8 cellular contexts compared by ENCODE assay signal in the genomic region with DNA sequence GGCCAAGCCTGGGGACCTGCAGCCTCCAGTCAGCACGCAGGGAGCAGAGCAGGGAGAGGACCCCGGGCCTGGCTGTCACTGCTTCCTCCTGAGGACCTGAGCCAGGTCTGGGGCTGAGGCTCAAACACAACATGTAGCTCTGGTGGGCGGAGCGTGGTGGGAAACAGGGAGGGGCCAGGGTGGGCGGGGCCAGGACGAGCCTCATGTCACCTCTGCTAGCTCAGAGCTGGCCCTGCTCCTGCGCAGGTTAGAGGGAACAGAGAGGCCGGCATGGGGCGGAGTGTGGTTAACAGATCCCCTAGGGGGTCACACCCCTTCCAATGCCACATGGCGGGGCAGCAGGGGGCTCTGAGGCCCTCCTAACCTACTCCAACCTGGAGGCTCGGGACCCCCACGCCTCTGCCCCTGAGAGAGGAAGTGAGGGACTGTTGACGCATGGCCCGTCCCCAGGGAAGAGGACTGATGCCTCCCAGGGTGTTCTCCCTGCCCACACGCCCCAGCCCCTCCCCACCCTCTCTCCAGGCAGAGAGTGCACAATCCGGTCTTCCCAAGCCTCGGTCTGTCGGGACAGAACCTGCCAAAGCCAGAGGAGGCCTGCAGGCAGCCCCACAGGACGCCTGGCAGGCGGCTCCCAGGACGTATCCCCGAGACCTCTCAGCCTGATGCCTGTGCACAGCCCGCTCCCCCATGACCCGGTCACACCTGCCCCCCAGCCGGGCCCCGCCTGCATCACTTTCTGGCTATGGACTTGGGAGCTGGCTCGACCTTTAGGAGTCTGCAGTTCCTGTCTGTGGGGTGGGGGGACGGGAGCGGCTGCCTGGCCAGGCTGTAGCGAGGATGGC. TPM values are rescaled to one million over a fixed set of nuclear protein-coding genes. Genes with fewer than 3 reads are reported as not detected.
DNase-seq lines count a peak whose midpoint lies in the region; ATAC-seq, FAIRE-seq and TF ChIP-seq lines count a peak whose summit lies in the region.

No MANE protein-coding gene starts in this region.

- peak; percentile 36 for ATAC-seq in activated T-helper 17 cell treated with anti-CD3 and anti-CD28 coated beads, Interleukin-2, amount 50 U/mL, for 72 hours (replicated peaks)
- peak; percentile 49 for ATAC-seq in left lung
- no peak for ATAC-seq in GM18511 (IDR thresholded peaks at IDR 0.05; ENCODE audit: unreplicated experiment)

- DNase-seq in ELF-1 (ENCODE audit: low read depth, low spot score) (peak; percentile 88), HuH-7 (ENCODE audit: low spot score) (peak; percentile 93), left lung (peak in 1 of 2 donors; percentile 65), frontal cortex (ENCODE audit: low spot score in 2 of 2) (no peak), medulla oblongata (ENCODE audit: extremely low spot score) (no peak), NCI-H1048 (lab: John Stamatoyannopoulos, UW) (no peak)

- H3K36me3 Mint-ChIP-seq in activated T-helper 17 cell treated with anti-CD3 and anti-CD28 coated beads, Interleukin-2, amount 50 U/mL, for 72 hours (ENCODE audit: low read depth), result peaks cover 16% of the 10 kb centered on the region

- intact Hi-C loops in left lung (cut with DNase I), result no loop called here

- H3K27me3 ChIP-seq in left lung, result no peaks in the 10 kb centered on the region

- H3K9me3 Mint-ChIP-seq in activated T-helper 17 cell treated with anti-CD3 and anti-CD28 coated beads, Interleukin-2, amount 50 U/mL, for 72 hours, result no peaks in the 10 kb centered on the region

- H3K36me3 ChIP-seq in left lung, result no peaks in the 10 kb centered on the region

- H3K4me1 Mint-ChIP-seq in activated T-helper 17 cell treated with anti-CD3 and anti-CD28 coated beads, Interleukin-2, amount 50 U/mL, for 72 hours, result peaks cover 13% of the 10 kb centered on the region

- H3K27me3 Mint-ChIP-seq in activated T-helper 17 cell treated with anti-CD3 and anti-CD28 coated beads, Interleukin-2, amount 50 U/mL, for 72 hours, result no peaks in the 10 kb centered on the region

- no peak for FAIRE-seq in frontal cortex (lab: Jason Lieb, UNC)

- peak overlapping the region; percentile 66 to 81 for H3K27ac ChIP-seq in left lung

- H3K4me3 Mint-ChIP-seq in activated T-helper 17 cell treated with anti-CD3 and anti-CD28 coated beads, Interleukin-2, amount 50 U/mL, for 72 hours, result no peak overlapping the region

- TF ChIP-seq CTCF in left lung (IDR thresholded peaks at IDR 0.05), result no peak

- H3K9me3 ChIP-seq in left lung, result no peaks in the 10 kb centered on the region

- H3K4me1 ChIP-seq in left lung, result peaks cover 62 to 94% of the 10 kb centered on the region in 2 donors

- no peak overlapping the region for H3K27ac Mint-ChIP-seq in activated T-helper 17 cell treated with anti-CD3 and anti-CD28 coated beads, Interleukin-2, amount 50 U/mL, for 72 hours

- H3K4me3 ChIP-seq in left lung, result peak overlapping the region in 1 of 2 donors; percentile 14

RNA-seq across cellular contexts. Expression of a gene that starts 15.2 kb away (rescaled TPM):
- total RNA-seq in activated T-helper 17 cell treated with anti-CD3 and anti-CD28 coated beads, Interleukin-2, amount 50 U/mL, for 72 hours, result 100 to 1,000 TPM; 197 to 326 TPM
- 100 to 1,000 TPM; 154 to 193 TPM for total RNA-seq in left lung
- 4.1 TPM for total RNA-seq in frontal cortex

RNA-seq across cellular contexts. Expression of a gene that starts 33.8 kb away (rescaled TPM):
- total RNA-seq in activated T-helper 17 cell treated with anti-CD3 and anti-CD28 coated beads, Interleukin-2, amount 50 U/mL, for 72 hours, result 100 to 1,000 TPM in 1 of 2 donors, 10 to 100 TPM in 1; 96.6 to 141 TPM
- total RNA-seq in left lung, result 10 to 100 TPM in 1 of 2 donors, 1 to 10 TPM in 1; 9.3 to 14.5 TPM
- total RNA-seq in frontal cortex, result 1.2 TPM

RNA-seq across cellular contexts. Expression of a gene that starts 41.9 kb away (rescaled TPM):
- total RNA-seq in activated T-helper 17 cell treated with anti-CD3 and anti-CD28 coated beads, Interleukin-2, amount 50 U/mL, for 72 hours, result 100 to 1,000 TPM; 132 to 139 TPM
- total RNA-seq in left lung (100 to 1,000 TPM; 108 to 161 TPM), frontal cortex (15.9 TPM)

Comparison
In these comparisons a context has a peak if more than half of its experiments do, and no peak if none do; other contexts are left out.
1. DNase-seq: peak in ELF-1 (single experiment) and HuH-7 (single experiment); none in frontal cortex (0 of 2), medulla oblongata (single experiment) and NCI-H1048 (single experiment).
2. RNA of a gene that starts 15.2 kb away (total RNA-seq): 197 to 326 TPM in activated T-helper 17 cell treated with anti-CD3 and anti-CD28 coated beads, Interleukin-2, amount 50 U/mL, for 72 hours and 154 to 193 TPM in left lung; 4.1 TPM in frontal cortex (single experiment); every median in the first group is over 10 times any median in the second.
3. RNA of a gene that starts 33.8 kb away (total RNA-seq): 96.6 to 141 TPM in activated T-helper 17 cell treated with anti-CD3 and anti-CD28 coated beads, Interleukin-2, amount 50 U/mL, for 72 hours; 9.3 to 14.5 TPM in left lung and 1.2 TPM in frontal cortex (single experiment); every median in the first group is over 4 times any median in the second.